8 cellular contexts compared by ENCODE assay signal in genomic region chrX:15674514-15674898, GRCh38. TPM values are rescaled to one million over a fixed set of nuclear protein-coding genes. Genes with fewer than 3 reads are reported as not detected.
DNase-seq lines count a peak whose midpoint lies in the region; ATAC-seq and TF ChIP-seq lines count a peak whose summit lies in the region.

No MANE protein-coding gene starts in this region.

- no peaks in the 10 kb centered on the region for H3F3A ChIP-seq in MM.1S (ENCODE audit: insufficient read depth, low read length)

- H2AFZ ChIP-seq in MM.1S (ENCODE audit: low read length) (peak overlapping the region; percentile 92), fibroblast of lung (ENCODE audit: low read length) (peak overlapping the region; percentile 93)

- H3K27me3 ChIP-seq in MM.1S (replicated peaks; ENCODE audit: insufficient read depth, low read length) (no peaks in the 10 kb centered on the region), fibroblast of lung (ENCODE audit: control insufficient read depth, insufficient read depth, low read length) (no peaks in the 10 kb centered on the region), suprapubic skin (no peaks in the 10 kb centered on the region)

- TF ChIP-seq EP300 in suprapubic skin (IDR thresholded peaks at IDR 0.05): no peak

- H3K4me3 ChIP-seq in MM.1S (ENCODE audit: low read length) (peak overlapping the region; percentile 97), fibroblast of lung (replicated peaks in 1 of 4; ENCODE audit: control extremely low read depth in 1 of 4, insufficient read depth in 1 of 4, low read depth in 3 of 4, low read length in 4 of 4) (peak overlapping the region; percentile 75 to 100 (median 93)), suprapubic skin (peak overlapping the region; percentile 68)

- H3K9me3 ChIP-seq in MM.1S (replicated peaks; ENCODE audit: insufficient read depth, low read length): no peaks in the 10 kb centered on the region
- H3K9me3 ChIP-seq in fibroblast of lung (ENCODE audit: control insufficient read depth, insufficient read depth, low read depth, low read length): no peaks in the 10 kb centered on the region
- no peaks in the 10 kb centered on the region for H3K9me3 ChIP-seq in suprapubic skin

- H3K27ac Mint-ChIP-seq in activated CD4-positive, alpha-beta T cell treated with anti-CD3 and anti-CD28 coated beads, Interleukin-2, amount 10 ng/mL, durations not matched to agents 7 days and 5 days: no peak overlapping the region
- H3K27ac Mint-ChIP-seq in natural killer cell treated with Interleukin-12 subunit alpha and Interleukin-12 subunit beta and Interleukin-15 and Interleukin-18, amount 100 ng/mL, for 72 hours: no peak overlapping the region

- POLR2A ChIA-PET in HEK293T (lab: Yijun Ruan, JAX): interaction anchor here (1.0 to 1.4 kb wide), 4 partner anchors 9 to 116 kb away, joined by 3 to 4 read pairs (median 4); partner anchors contain the start of gene ZRSR2
- POLR2A ChIA-PET in activated CD4-positive, alpha-beta T cell treated with anti-CD3 and anti-CD28 coated beads, Interleukin-2, amount 10 ng/mL, durations not matched to agents 7 days and 5 days (lab: Charles Lee): interaction anchor here (0.7 to 1.0 kb wide), 2 partner anchors 76 to 1980 kb away, joined by 3 read pairs; no protein-coding TSS in a partner anchor

- no peaks in the 10 kb centered on the region for H4K20me1 ChIP-seq in MM.1S (ENCODE audit: insufficient read depth, low read length)
- no peaks in the 10 kb centered on the region for H4K20me1 ChIP-seq in fibroblast of lung (ENCODE audit: control insufficient read depth, extremely low read depth, insufficient read depth, low read length)

- no peak overlapping the region for H3K4me3 Mint-ChIP-seq in activated CD4-positive, alpha-beta T cell treated with anti-CD3 and anti-CD28 coated beads, Interleukin-2, amount 10 ng/mL, durations not matched to agents 7 days and 5 days
- H3K4me3 Mint-ChIP-seq in natural killer cell treated with Interleukin-12 subunit alpha and Interleukin-12 subunit beta and Interleukin-15 and Interleukin-18, amount 100 ng/mL, for 72 hours: no peak overlapping the region

- peak; percentile 86 to 89 for ATAC-seq in natural killer cell treated with Interleukin-12 subunit alpha and Interleukin-12 subunit beta and Interleukin-15 and Interleukin-18, amount 100 ng/mL, for 72 hours

- peaks cover 39% of the 10 kb centered on the region for H3K79me2 ChIP-seq in MM.1S (ENCODE audit: low read length)
- H3K79me2 ChIP-seq in fibroblast of lung (ENCODE audit: control insufficient read depth, insufficient read depth, low read length): peaks cover 37% of the 10 kb centered on the region

- peak overlapping the region; percentile 97 for H3K9ac ChIP-seq in MM.1S (ENCODE audit: low read length)
- peak overlapping the region; percentile 99 for H3K9ac ChIP-seq in fibroblast of lung (ENCODE audit: insufficient read depth, low read length)

- H3K4me2 ChIP-seq in MM.1S (ENCODE audit: low read depth, low read length) (peak overlapping the region; percentile 97), fibroblast of lung (ENCODE audit: extremely low read depth, insufficient read depth, low read length) (peak overlapping the region; percentile 59)

- no peaks in the 10 kb centered on the region for H3K36me3 Mint-ChIP-seq in activated CD4-positive, alpha-beta T cell treated with anti-CD3 and anti-CD28 coated beads, Interleukin-2, amount 10 ng/mL, durations not matched to agents 7 days and 5 days (ENCODE audit: low read depth)
- H3K36me3 Mint-ChIP-seq in natural killer cell treated with Interleukin-12 subunit alpha and Interleukin-12 subunit beta and Interleukin-15 and Interleukin-18, amount 100 ng/mL, for 72 hours: no peaks in the 10 kb centered on the region

- H3K4me1 Mint-ChIP-seq in activated CD4-positive, alpha-beta T cell treated with anti-CD3 and anti-CD28 coated beads, Interleukin-2, amount 10 ng/mL, durations not matched to agents 7 days and 5 days: peaks cover 20% of the 10 kb centered on the region
- H3K4me1 Mint-ChIP-seq in natural killer cell treated with Interleukin-12 subunit alpha and Interleukin-12 subunit beta and Interleukin-15 and Interleukin-18, amount 100 ng/mL, for 72 hours (ENCODE audit: low read depth in 2 of 2): peaks cover 8 to 15% of the 10 kb centered on the region in 2 donors

- H3K36me3 ChIP-seq in MM.1S (replicated peaks; ENCODE audit: insufficient read depth, low read length) (no peaks in the 10 kb centered on the region), fibroblast of lung (ENCODE audit: control insufficient read depth, insufficient read depth, low read length) (no peaks in the 10 kb centered on the region), suprapubic skin (no peaks in the 10 kb centered on the region)

- no peak for TF ChIP-seq POLR2A in suprapubic skin (IDR thresholded peaks at IDR 0.05)

- DNase-seq in activated gamma-delta T cell treated with Interleukin-2 at 50 U/mL for 16 hours (peak; percentile 85), activated gamma-delta T cell (lab: John Stamatoyannopoulos, UW) (no peak), HEK293T (ENCODE audit: extremely low spot score) (peak; percentile 90), MM.1S (peak; percentile 91), fibroblast of lung (ENCODE audit: low read depth in 2 of 2) (peak in 1 of 2 donors; percentile 94), suprapubic skin (ENCODE audit: low spot score in 2 of 2) (peak; percentile 95 to 99)
- peak; percentile 88 for DNase-seq in activated CD4-positive, alpha-beta T cell treated with anti-CD3 and anti-CD28 coated beads, Interleukin-2, amount 10 ng/mL, durations not matched to agents 7 days and 5 days
- DNase-seq in natural killer cell treated with Interleukin-12 subunit alpha and Interleukin-12 subunit beta and Interleukin-15 and Interleukin-18, amount 100 ng/mL, for 72 hours (ENCODE audit: low spot score): no peak

- H3K9me2 ChIP-seq in MM.1S (replicated peaks; ENCODE audit: insufficient read depth, low read length): no peaks in the 10 kb centered on the region

- TF ChIP-seq CTCF in MM.1S (IDR thresholded peaks at IDR 0.05; ENCODE audit: low read length) (no peak), fibroblast of lung (conservative IDR thresholded peaks at IDR 0.05 in 1 of 2, IDR thresholded peaks at IDR 0.05 in 1 of 2; ENCODE audit: low read depth in 1 of 2, low read length in 2 of 2) (no peak), suprapubic skin (IDR thresholded peaks at IDR 0.05) (no peak)

- 1% methylated on average over 16 of the region's 17 CpGs for WGBS in suprapubic skin

- H3K27me3 Mint-ChIP-seq in activated CD4-positive, alpha-beta T cell treated with anti-CD3 and anti-CD28 coated beads, Interleukin-2, amount 10 ng/mL, durations not matched to agents 7 days and 5 days: no peaks in the 10 kb centered on the region
- peaks cover 0 to 10% of the 10 kb centered on the region in 2 donors for H3K27me3 Mint-ChIP-seq in natural killer cell treated with Interleukin-12 subunit alpha and Interleukin-12 subunit beta and Interleukin-15 and Interleukin-18, amount 100 ng/mL, for 72 hours

- H3K4me1 ChIP-seq in MM.1S (ENCODE audit: low read length) (0 out of 2 replicates have a peak, but pooled peaks cover 5% of the 10 kb centered on the region), fibroblast of lung (ENCODE audit: control insufficient read depth, extremely low read depth, insufficient read depth, low read length) (no peaks in the 10 kb centered on the region), suprapubic skin (peaks cover 10% of the 10 kb centered on the region)

- H3K9me3 Mint-ChIP-seq in activated CD4-positive, alpha-beta T cell treated with anti-CD3 and anti-CD28 coated beads, Interleukin-2, amount 10 ng/mL, durations not matched to agents 7 days and 5 days: no peaks in the 10 kb centered on the region
- H3K9me3 Mint-ChIP-seq in natural killer cell treated with Interleukin-12 subunit alpha and Interleukin-12 subunit beta and Interleukin-15 and Interleukin-18, amount 100 ng/mL, for 72 hours: no peaks in the 10 kb centered on the region

- CTCF ChIA-PET in HEK293T (lab: Yijun Ruan, JAX): interaction anchor here (1.2 kb wide), 1 partner anchor 106 kb away, joined by 3 read pairs; no protein-coding TSS in a partner anchor
- CTCF ChIA-PET in activated CD4-positive, alpha-beta T cell treated with anti-CD3 and anti-CD28 coated beads, Interleukin-2, amount 10 ng/mL, durations not matched to agents 7 days and 5 days (lab: Charles Lee): no interaction called here

- H3K27ac ChIP-seq in MM.1S (ENCODE audit: low read length) (peak overlapping the region; percentile 98), fibroblast of lung (ENCODE audit: insufficient read depth, low read length) (peak overlapping the region; percentile 99), suprapubic skin (peak overlapping the region; percentile 98)

TF ChIP-seq in HEK293T, 16 proteins besides CTCF, POLR2A, EP300 and RAD21:
- no peak for TF ChIP-seq PKNOX1 (IDR thresholded peaks at IDR 0.05)
- TF ChIP-seq FOXA1 (IDR thresholded peaks at IDR 0.05): no peak
- no peak for TF ChIP-seq ELF4 (IDR thresholded peaks at IDR 0.05)
- peak; percentile 90 for TF ChIP-seq L3MBTL2 (conservative IDR thresholded peaks at IDR 0.05)
TF ChIP-seq in HEK293T: peak in this region for 1.

RNA-seq across cellular contexts. Expression of gene CLTRN, which starts 9.9 kb away (rescaled TPM):
- under 1 TPM; 0.17 to 0.21 TPM for total RNA-seq in activated CD4-positive, alpha-beta T cell treated with anti-CD3 and anti-CD28 coated beads, Interleukin-2, amount 10 ng/mL, durations not matched to agents 7 days and 5 days
- total RNA-seq in fibroblast of lung (0.26 and 0.50 TPM in 2 replicates), suprapubic skin (under 1 TPM in 2 of 4 donors, not detected in 2; 0.48 to 0.51 TPM)
- 0.23 and 0.51 TPM in 2 replicates for polyA plus RNA-seq in fibroblast of lung
- polyA plus RNA-seq in fibroblast of lung (2012): 0.29 and 0.44 TPM in 2 replicates
- not detected in 2 replicates for polyA minus RNA-seq in fibroblast of lung (ENCODE audit: low replicate concordance)
- total RNA-seq in natural killer cell treated with Interleukin-12 subunit alpha and Interleukin-12 subunit beta and Interleukin-15 and Interleukin-18, amount 100 ng/mL, for 72 hours: not detected

Comparison
In these comparisons a context has a peak if more than half of its experiments do, and no peak if none do; other contexts are left out.
1. DNase-seq: peak in activated gamma-delta T cell treated with Interleukin-2 at 50 U/mL for 16 hours (single experiment), HEK293T (single experiment), MM.1S (single experiment), activated CD4-positive, alpha-beta T cell treated with anti-CD3 and anti-CD28 coated beads, Interleukin-2, amount 10 ng/mL, durations not matched to agents 7 days and 5 days (single experiment) and suprapubic skin (2 of 2); none in activated gamma-delta T cell (single experiment) and natural killer cell treated with Interleukin-12 subunit alpha and Interleukin-12 subunit beta and Interleukin-15 and Interleukin-18, amount 100 ng/mL, for 72 hours (single experiment).
2. Peak in every context shown above with its lines, with median percentiles within 50 percentile points of each other: H3K27ac ChIP-seq and H3K4me3 ChIP-seq.